26 cellular contexts compared by ENCODE assay signal in genomic region chr12:69342407-69342806, GRCh38. TPM values are rescaled to one million over a fixed set of nuclear protein-coding genes. Genes with fewer than 3 reads are reported as not detected.
"Had no signal": no experiment of that assay in that cellular context is flagged by ENCODE, and none has a peak within 500 bp of the region (broad histone marks: within the 10 kb centered on the region; RNA-seq: fewer than 3 reads in every experiment).

No MANE protein-coding gene starts in this region.

- H3K27me3 Mint-ChIP-seq: activated naive CD4-positive, alpha-beta T cell treated with anti-CD3 and anti-CD28 coated beads, Interleukin-2, amount 50 U/mL, for 24 hours; central memory CD8-positive, alpha-beta T cell had no signal

- DNase-seq: activated CD4-positive, alpha-beta T cell treated with anti-CD3 and anti-CD28 coated beads for 4 hours; activated CD8-positive, alpha-beta memory T cell treated with anti-CD3 and anti-CD28 coated beads, Interleukin-2, amount 50 U/mL, for 48 hours; activated CD8-positive, alpha-beta T cell treated with anti-CD3 and anti-CD28 coated beads, Interleukin-2, amount 10 ng/mL, durations not matched to agents 7 days and 5 days; activated naive CD4-positive, alpha-beta T cell; activated T-cell treated with anti-CD3 and anti-CD28 coated beads, Interleukin-2, amount 50 U/mL, for 1 hour; aorta; Kasumi-1; KBM-7; NCI-H1105; NCI-H1436; NCI-H1694 treated with DMSO at 0.1 percent for 48 hours; NCI-H2029 treated with DMSO at 0.1 percent for 48 hours; NCI-H345; NCI-H510A; NCI-H526 treated with DMSO at 0.1 percent for 48 hours; NCI-H82; Peyer's patch; Right ventricle myocardium superior; SJCRH30; SK-N-SH; T-helper 1 cell had no signal

- H3K27me3 ChIP-seq: Peyer's patch, SJCRH30 had no signal

- H3K4me3 ChIP-seq: Peyer's patch, SJCRH30 had no signal

- H3K4me2 ChIP-seq: SK-N-SH had no signal

- H3K4me1 Mint-ChIP-seq: central memory CD8-positive, alpha-beta T cell had no signal

- H3K36me3 ChIP-seq: Peyer's patch, SJCRH30 had no signal

- H3K4me3 Mint-ChIP-seq: activated CD8-positive, alpha-beta T cell treated with anti-CD3 and anti-CD28 coated beads, Interleukin-2, amount 10 ng/mL, durations not matched to agents 7 days and 5 days; activated naive CD4-positive, alpha-beta T cell treated with anti-CD3 and anti-CD28 coated beads, Interleukin-2, amount 50 U/mL, for 24 hours; central memory CD8-positive, alpha-beta T cell had no signal

- FAIRE-seq: bronchial epithelial cell had no signal

- H3K9me3 Mint-ChIP-seq: activated naive CD4-positive, alpha-beta T cell treated with anti-CD3 and anti-CD28 coated beads, Interleukin-2, amount 50 U/mL, for 24 hours; central memory CD8-positive, alpha-beta T cell had no signal

- H3K27ac Mint-ChIP-seq: activated CD8-positive, alpha-beta T cell treated with anti-CD3 and anti-CD28 coated beads, Interleukin-2, amount 10 ng/mL, durations not matched to agents 7 days and 5 days; activated naive CD4-positive, alpha-beta T cell treated with anti-CD3 and anti-CD28 coated beads, Interleukin-2, amount 50 U/mL, for 24 hours had no signal

- H3K9ac ChIP-seq: SK-N-SH had no signal

- ATAC-seq: activated CD4-positive, CD25-positive, alpha-beta regulatory T cell treated with anti-CD3 and anti-CD28 coated beads, Interleukin-2, amount 50 U/mL, for 24 hours; activated CD8-positive, alpha-beta T cell treated with anti-CD3 and anti-CD28 coated beads, Interleukin-2, amount 10 ng/mL, durations not matched to agents 7 days and 5 days had no signal

- H3K4me1 ChIP-seq: SJCRH30 had no signal

- H3K9me3 ChIP-seq: Peyer's patch, SJCRH30, SK-N-SH had no signal

- H3K27ac ChIP-seq: Peyer's patch, RWPE1, SJCRH30 had no signal

- H3K36me3 Mint-ChIP-seq: activated naive CD4-positive, alpha-beta T cell treated with anti-CD3 and anti-CD28 coated beads, Interleukin-2, amount 50 U/mL, for 24 hours had no signal

RNA-seq across cellular contexts. Expression of gene LYZ, which starts 5.8 kb away (rescaled TPM):
- total RNA-seq: activated CD8-positive, alpha-beta T cell treated with anti-CD3 and anti-CD28 coated beads, Interleukin-2, amount 10 ng/mL, durations not matched to agents 7 days and 5 days; SJCRH30 had no signal
- polyA plus RNA-seq: SK-N-SH had no signal
